In genomic region chr20:37562695-37563480, GRCh38 we compare ENCODE assay signal across 20 cellular contexts. TPM values are rescaled to one million over a fixed set of nuclear protein-coding genes. Genes with fewer than 3 reads are reported as not detected.
DNase-seq lines count a peak whose midpoint lies in the region; ATAC-seq, FAIRE-seq and TF ChIP-seq lines count a peak whose summit lies in the region.
"Had no signal": no experiment of that assay in that cellular context is flagged by ENCODE, and none has a peak within 500 bp of the region (broad histone marks: within the 10 kb centered on the region; RNA-seq: fewer than 3 reads in every experiment).

No MANE protein-coding gene starts in this region.

- H3K27me3 Mint-ChIP-seq in activated CD4-positive, alpha-beta memory T cell treated with anti-CD3 and anti-CD28 coated beads, Interleukin-2, amount 10 ng/mL, durations not matched to agents 7 days and 5 days = peaks cover 28% of the 10 kb centered on the region
- peaks cover 30% of the 10 kb centered on the region for H3K27me3 Mint-ChIP-seq in activated CD4-positive, alpha-beta memory T cell treated with anti-CD3 and anti-CD28 coated beads for 36 hours
- peaks cover 57% of the 10 kb centered on the region for H3K27me3 Mint-ChIP-seq in osteocyte (ENCODE audit: unreplicated experiment)
- H3K27me3 Mint-ChIP-seq in immature natural killer cell (ENCODE audit: low read depth in 3 of 3) = peaks cover 6 to 27% (median 10%) of the 10 kb centered on the region in 3 donors

- POLR2A ChIA-PET in activated CD4-positive, alpha-beta memory T cell treated with anti-CD3 and anti-CD28 coated beads, Interleukin-2, amount 10 ng/mL, durations not matched to agents 7 days and 5 days (lab: Charles Lee) = no interaction called here
- POLR2A ChIA-PET in activated CD4-positive, alpha-beta memory T cell treated with anti-CD3 and anti-CD28 coated beads for 36 hours (lab: Charles Lee) = no interaction called here

- peak; percentile 26 for FAIRE-seq in HTR-8/SVneo (lab: Jason Lieb, UNC)
- FAIRE-seq: D721Med, GM12892 had no signal

- H3K9me3 Mint-ChIP-seq in activated CD4-positive, alpha-beta memory T cell treated with anti-CD3 and anti-CD28 coated beads, Interleukin-2, amount 10 ng/mL, durations not matched to agents 7 days and 5 days = no peaks in the 10 kb centered on the region
- no peaks in the 10 kb centered on the region for H3K9me3 Mint-ChIP-seq in activated CD4-positive, alpha-beta memory T cell treated with anti-CD3 and anti-CD28 coated beads for 36 hours
- H3K9me3 Mint-ChIP-seq in osteocyte (ENCODE audit: unreplicated experiment) (no peaks in the 10 kb centered on the region), immature natural killer cell (peaks cover 0 to 1% (median 0%) of the 10 kb centered on the region in 6 donors)
- H3K9me3 Mint-ChIP-seq: CD8-positive, alpha-beta T cell had no signal

- no peak overlapping the region for H3K27ac Mint-ChIP-seq in activated CD4-positive, alpha-beta memory T cell treated with anti-CD3 and anti-CD28 coated beads, Interleukin-2, amount 10 ng/mL, durations not matched to agents 7 days and 5 days
- no peak overlapping the region for H3K27ac Mint-ChIP-seq in activated CD4-positive, alpha-beta memory T cell treated with anti-CD3 and anti-CD28 coated beads for 36 hours
- H3K27ac Mint-ChIP-seq in osteocyte (ENCODE audit: unreplicated experiment) (no peak overlapping the region), immature natural killer cell (no peak overlapping the region)
- H3K27ac Mint-ChIP-seq: CD14-positive monocyte; CD8-positive, alpha-beta T cell had no signal

- CTCF ChIA-PET in activated CD4-positive, alpha-beta memory T cell treated with anti-CD3 and anti-CD28 coated beads, Interleukin-2, amount 10 ng/mL, durations not matched to agents 7 days and 5 days (lab: Charles Lee) = no interaction called here
- CTCF ChIA-PET in activated CD4-positive, alpha-beta memory T cell treated with anti-CD3 and anti-CD28 coated beads for 36 hours (lab: Charles Lee) = interaction anchor here (1.3 to 5.3 kb wide), 3 partner anchors 8 to 658 kb away, joined by 5 to 39 read pairs (median 22); no protein-coding TSS in a partner anchor

- no peak overlapping the region for H3K4me3 Mint-ChIP-seq in activated CD4-positive, alpha-beta memory T cell treated with anti-CD3 and anti-CD28 coated beads, Interleukin-2, amount 10 ng/mL, durations not matched to agents 7 days and 5 days
- H3K4me3 Mint-ChIP-seq in activated CD4-positive, alpha-beta memory T cell treated with anti-CD3 and anti-CD28 coated beads for 36 hours = no peak overlapping the region
- H3K4me3 Mint-ChIP-seq in osteocyte (ENCODE audit: unreplicated experiment) = no peak overlapping the region
- H3K4me3 Mint-ChIP-seq in immature natural killer cell = no peak overlapping the region
- H3K4me3 Mint-ChIP-seq: CD8-positive, alpha-beta T cell had no signal

- H3K4me1 Mint-ChIP-seq in activated CD4-positive, alpha-beta memory T cell treated with anti-CD3 and anti-CD28 coated beads, Interleukin-2, amount 10 ng/mL, durations not matched to agents 7 days and 5 days = no peaks in the 10 kb centered on the region
- H3K4me1 Mint-ChIP-seq in activated CD4-positive, alpha-beta memory T cell treated with anti-CD3 and anti-CD28 coated beads for 36 hours (ENCODE audit: low read depth) = peaks cover 2% of the 10 kb centered on the region
- H3K4me1 Mint-ChIP-seq in osteocyte (ENCODE audit: unreplicated experiment) = peaks cover 8% of the 10 kb centered on the region
- no peaks in the 10 kb centered on the region for H3K4me1 Mint-ChIP-seq in immature natural killer cell

- no peaks in the 10 kb centered on the region for H3K36me3 Mint-ChIP-seq in activated CD4-positive, alpha-beta memory T cell treated with anti-CD3 and anti-CD28 coated beads, Interleukin-2, amount 10 ng/mL, durations not matched to agents 7 days and 5 days (ENCODE audit: low read depth)
- no peaks in the 10 kb centered on the region for H3K36me3 Mint-ChIP-seq in activated CD4-positive, alpha-beta memory T cell treated with anti-CD3 and anti-CD28 coated beads for 36 hours
- no peaks in the 10 kb centered on the region for H3K36me3 Mint-ChIP-seq in osteocyte (ENCODE audit: unreplicated experiment)
- H3K36me3 Mint-ChIP-seq in immature natural killer cell = no peaks in the 10 kb centered on the region
- H3K36me3 Mint-ChIP-seq: CD14-positive monocyte; CD8-positive, alpha-beta T cell had no signal

- peak; percentile 6 for DNase-seq in activated CD4-positive, alpha-beta memory T cell treated with anti-CD3 and anti-CD28 coated beads, Interleukin-2, amount 10 ng/mL, durations not matched to agents 7 days and 5 days
- DNase-seq in activated CD4-positive, alpha-beta memory T cell treated with anti-CD3 and anti-CD28 coated beads for 36 hours = no peak
- DNase-seq in HTR-8/SVneo (ENCODE audit: insufficient read length, low spot score) (no peak), islet precursor cell (peak; percentile 61), osteocyte (ENCODE audit: extremely low spot score, unreplicated experiment) (peak; percentile 51), DMS53 (lab: John Stamatoyannopoulos, UW) (no peak), immature natural killer cell (no peak)
- DNase-seq: CD8-positive, alpha-beta T cell; COR-L47; DMS153; DND-41; GDM1 had no signal

- no peak for TF ChIP-seq CTCF in osteocyte (IDR thresholded peaks at IDR 0.05)

- ATAC-seq in HG03139 (IDR thresholded peaks at IDR 0.05; ENCODE audit: unreplicated experiment) = no peak
- ATAC-seq: CD8-positive, alpha-beta T cell; HCT116 had no signal

- intact Hi-C loops in activated CD4-positive, alpha-beta memory T cell treated with anti-CD3 and anti-CD28 coated beads for 36 hours (cut with micrococcal nuclease) = no loop called here

RNA-seq across cellular contexts. Expression of gene BLCAP, which starts 35.2 kb away (rescaled TPM):
- total RNA-seq in activated CD4-positive, alpha-beta memory T cell treated with anti-CD3 and anti-CD28 coated beads, Interleukin-2, amount 10 ng/mL, durations not matched to agents 7 days and 5 days = 10 to 100 TPM; 37.7 to 39.4 TPM
- total RNA-seq in activated CD4-positive, alpha-beta memory T cell treated with anti-CD3 and anti-CD28 coated beads for 36 hours = 10 to 100 TPM; 16.0 to 16.4 TPM
- 71.9 and 74.5 TPM in 2 replicates for total RNA-seq in osteocyte
- 10 to 100 TPM; 56.1 to 64.9 (median 63.5) TPM for polyA plus RNA-seq in immature natural killer cell

RNA-seq across cellular contexts. Expression of gene NNAT, which starts 41.8 kb away (rescaled TPM):
- total RNA-seq in activated CD4-positive, alpha-beta memory T cell treated with anti-CD3 and anti-CD28 coated beads, Interleukin-2, amount 10 ng/mL, durations not matched to agents 7 days and 5 days = not detected
- under 1 TPM in 1 of 2 experiments, not detected in 1; 0.48 TPM for total RNA-seq in activated CD4-positive, alpha-beta memory T cell treated with anti-CD3 and anti-CD28 coated beads for 36 hours
- 14.7 and 14.9 TPM in 2 replicates for total RNA-seq in osteocyte
- polyA plus RNA-seq in immature natural killer cell = under 1 TPM in 1 of 3 donors, not detected in 2; 0.20 TPM
- total RNA-seq: A673; CD8-positive, alpha-beta T cell; H4 had no signal
- polyA plus RNA-seq: BJ, CD14-positive monocyte had no signal

Comparison
In these comparisons a context has a peak if more than half of its experiments do, and no peak if none do; other contexts are left out.
1. DNase-seq: peak in activated CD4-positive, alpha-beta memory T cell treated with anti-CD3 and anti-CD28 coated beads, Interleukin-2, amount 10 ng/mL, durations not matched to agents 7 days and 5 days (single experiment), islet precursor cell (single experiment) and osteocyte (single experiment); none in activated CD4-positive, alpha-beta memory T cell treated with anti-CD3 and anti-CD28 coated beads for 36 hours (single experiment), HTR-8/SVneo (single experiment), DMS53 (single experiment) and immature natural killer cell (0 of 3).
2. RNA of gene NNAT, which starts 41.8 kb away (total RNA-seq): 14.7 to 14.9 TPM in osteocyte; 0.48 TPM in activated CD4-positive, alpha-beta memory T cell treated with anti-CD3 and anti-CD28 coated beads for 36 hours and not detected in activated CD4-positive, alpha-beta memory T cell treated with anti-CD3 and anti-CD28 coated beads, Interleukin-2, amount 10 ng/mL, durations not matched to agents 7 days and 5 days; every median in the first group is over 10 times any median in the second.